In genomic region chr15:61051570-61052031, GRCh38 we compare ENCODE assay signal across 8 cellular contexts.
DNase-seq lines count a peak whose midpoint lies in the region; ATAC-seq and TF ChIP-seq lines count a peak whose summit lies in the region.

No MANE protein-coding gene starts in this region.

- H3K36me3 ChIP-seq in kidney epithelial cell (ENCODE audit: control insufficient read depth, insufficient read depth, low read length) (no peaks in the 10 kb centered on the region), tibial nerve (no peaks in the 10 kb centered on the region)

- H3K36me3 Mint-ChIP-seq in brain, result no peaks in the 10 kb centered on the region

- WGBS in tibial nerve, 2 donors, result 14 to 30% methylated on average over 4 of the region's 4 CpGs

- H3K27ac Mint-ChIP-seq in brain, result peak overlapping the region in 3 of 5 experiments; percentile 27 to 88 (median 72)

- H3K4me3 Mint-ChIP-seq in brain, result peak overlapping the region in 1 of 5 experiments; percentile 22

- H3K4me1 Mint-ChIP-seq in brain, result peaks cover 36% of the 10 kb centered on the region

- H3K4me1 ChIP-seq in tibial nerve, result peaks cover 0 to 12% (median 0%) of the 10 kb centered on the region in 4 donors

- TF ChIP-seq EP300 in tibial nerve (IDR thresholded peaks at IDR 0.05), result no peak

- H3K4me3 ChIP-seq in kidney epithelial cell (ENCODE audit: low read depth, low read length) (no peak overlapping the region), tibial nerve (no peak overlapping the region)

- no peak overlapping the region for H3K27ac ChIP-seq in tibial nerve

- DNase-seq in AG09319 (ENCODE audit: extremely low read depth, low read depth) (peak; percentile 46), kidney epithelial cell (ENCODE audit: low read depth) (no peak), tibial nerve (ENCODE audit: low spot score in 2 of 2) (peak; percentile 25 to 66), NCI-H774 (lab: John Stamatoyannopoulos, UW) (no peak)
- DNase-seq in activated CD8-positive, alpha-beta memory T cell treated with anti-CD3 and anti-CD28 coated beads, Interleukin-2, amount 50 U/mL, for 4 hours, result no peak

- TF ChIP-seq POLR2A in tibial nerve (IDR thresholded peaks at IDR 0.05), result no peak

- no peaks in the 10 kb centered on the region for H3K9me3 ChIP-seq in tibial nerve

- TF ChIP-seq CTCF in AG09319 (IDR thresholded peaks at IDR 0.05; ENCODE audit: low read depth, low read length) (peak; percentile 87), LNCAP (IDR thresholded peaks at IDR 0.05) (peak; percentile 78), brain (conservative IDR thresholded peaks at IDR 0.05) (peak; percentile 65 to 81), kidney epithelial cell (IDR thresholded peaks at IDR 0.05; ENCODE audit: insufficient read depth, low read length, poor library complexity, severe bottlenecking) (peak; percentile 48), tibial nerve (IDR thresholded peaks at IDR 0.05) (peak in 4 of 5 experiments; percentile 21 to 65 (median 36))

- ATAC-seq in GM18861 (IDR thresholded peaks at IDR 0.05; ENCODE audit: unreplicated experiment), result no peak

- H3K9me3 Mint-ChIP-seq in brain, result no peaks in the 10 kb centered on the region

- peaks cover 3% of the 10 kb centered on the region for H3K27me3 Mint-ChIP-seq in brain

- H3K27me3 ChIP-seq in kidney epithelial cell (ENCODE audit: control insufficient read depth, insufficient read depth, low read length), result no peaks in the 10 kb centered on the region
- no peaks in the 10 kb centered on the region for H3K27me3 ChIP-seq in tibial nerve

Comparison
In these comparisons a context has a peak if more than half of its experiments do, and no peak if none do; other contexts are left out.
1. DNase-seq: peak in AG09319 (single experiment) and tibial nerve (2 of 2); none in kidney epithelial cell (single experiment), NCI-H774 (single experiment) and activated CD8-positive, alpha-beta memory T cell treated with anti-CD3 and anti-CD28 coated beads, Interleukin-2, amount 50 U/mL, for 4 hours (single experiment).
2. CTCF ChIP-seq: peak in every context shown above with its lines; median percentile 87 in AG09319; 78 in LNCAP; 73 in brain; 48 in kidney epithelial cell; 36 in tibial nerve.